Comparison of ENCODE assay signal across 10 cellular contexts in the genomic region with DNA sequence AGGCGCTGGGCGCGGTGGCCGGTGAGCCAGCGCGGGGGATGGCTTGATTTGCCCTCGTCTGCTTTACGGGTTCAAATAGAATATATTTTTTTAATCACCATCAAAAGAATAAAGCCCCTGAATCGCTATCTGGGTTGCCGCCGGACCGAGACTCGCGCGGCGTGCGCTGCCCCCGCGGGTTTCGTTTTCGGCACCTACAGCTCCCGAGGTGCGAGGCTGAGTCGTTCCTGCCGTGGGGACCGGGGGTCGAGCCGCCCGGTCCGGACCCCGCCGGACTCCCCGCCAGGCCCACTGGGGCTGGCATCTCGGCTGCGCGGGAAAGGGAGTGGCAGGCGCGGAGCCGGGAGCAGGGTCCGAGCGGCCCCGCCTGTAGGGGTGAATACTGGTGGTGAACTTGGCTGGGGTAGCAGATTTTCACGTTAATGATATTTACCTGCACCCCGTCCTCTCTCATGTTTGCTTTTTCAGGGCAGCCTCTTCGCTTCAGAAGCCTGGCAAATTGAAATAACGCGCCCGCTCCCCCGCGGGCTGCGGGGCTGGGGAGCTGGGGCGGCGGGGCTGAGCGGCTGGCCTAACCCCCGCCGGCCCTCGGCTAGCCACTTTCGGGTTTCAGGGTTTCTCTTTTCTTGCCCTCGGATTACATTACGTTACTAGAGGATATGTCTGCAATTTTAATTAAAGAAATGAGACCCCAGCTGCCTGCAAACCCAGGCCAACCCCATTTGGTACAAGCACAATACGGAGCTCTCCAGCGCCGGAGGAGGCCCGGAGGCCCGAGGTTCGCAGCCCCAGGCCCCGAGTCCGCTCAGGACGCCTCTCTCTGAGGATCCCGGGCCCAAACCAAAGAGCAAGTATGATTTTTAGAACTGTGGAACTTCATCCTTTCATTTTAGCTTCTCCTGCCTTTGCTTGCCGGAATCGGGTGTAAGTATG. TPM values are rescaled to one million over a fixed set of nuclear protein-coding genes. Genes with fewer than 3 reads are reported as not detected.
DNase-seq lines count a peak whose midpoint lies in the region; ATAC-seq and TF ChIP-seq lines count a peak whose summit lies in the region.
"Had no signal": no experiment of that assay in that cellular context is flagged by ENCODE, and none has a peak within 500 bp of the region (broad histone marks: within the 10 kb centered on the region; RNA-seq: fewer than 3 reads in every experiment).

No MANE protein-coding gene starts in this region.

- DNase-seq in cardiac muscle cell (ENCODE audit: low read depth in 1 of 2, low spot score in 1 of 2) (peak in 1 of 2 donors; percentile 10), left cardiac atrium (no peak), mammary epithelial cell (no peak), mesenchymal stem cell (no peak), upper lobe of left lung (peak in 1 of 2 donors; percentile 79), NCI-H774 (lab: John Stamatoyannopoulos, UW) (no peak), mucosa of descending colon (no peak), glomerular visceral epithelial cell (ENCODE audit: extremely low spot score) (no peak)
- DNase-seq: DND-41 had no signal

- H3K79me1 ChIP-seq in mesenchymal stem cell (replicated peaks; ENCODE audit: low read length, poor library complexity, severe bottlenecking) = no peaks in the 10 kb centered on the region

- peak overlapping the region; percentile 20 for H2AFZ ChIP-seq in mammary epithelial cell (ENCODE audit: low read depth, low read length)
- H2AFZ ChIP-seq in mesenchymal stem cell (ENCODE audit: low read depth, low read length) = no peak overlapping the region

- in situ Hi-C loops in mammary epithelial cell (cut with MboI; ENCODE audit: low sequenced_read_pairs in 2 of 2) = no loop called here

- peak overlapping the region; percentile 48 for H3K4me3 ChIP-seq in cardiac muscle cell
- H3K4me3 ChIP-seq in mammary epithelial cell (replicated peaks in 1 of 3; ENCODE audit: insufficient read depth in 1 of 3, low read depth in 2 of 3, low read length in 3 of 3) = peak overlapping the region; percentile 31 to 43 (median 39)
- H3K4me3 ChIP-seq in mesenchymal stem cell (ENCODE audit: insufficient read depth in 1 of 2, low read depth in 1 of 2, low read length in 2 of 2) = peak overlapping the region; percentile 30 to 76
- peak overlapping the region; percentile 20 to 61 (median 54) for H3K4me3 ChIP-seq in upper lobe of left lung
- no peak overlapping the region for H3K4me3 ChIP-seq in mucosa of descending colon

- no peak overlapping the region for H2BK120ac ChIP-seq in mesenchymal stem cell (ENCODE audit: low read depth, low read length)

- H4K91ac ChIP-seq in mesenchymal stem cell (ENCODE audit: low read length) = no peak overlapping the region

- H3K4ac ChIP-seq in mesenchymal stem cell (ENCODE audit: low read depth in 1 of 2, low read length in 2 of 2) = no peak overlapping the region

- no peak for TF ChIP-seq POLR2A in upper lobe of left lung (IDR thresholded peaks at IDR 0.05)

- 14% methylated on average over 29 of the region's 72 CpGs for WGBS in mammary epithelial cell (ENCODE audit: low coverage, missing lambda C conversion rate)
- WGBS in mesenchymal stem cell = 4% methylated on average over 38 of the region's 72 CpGs
- WGBS in upper lobe of left lung, 2 donors = 7 to 15% methylated on average over 37 to 65 of the region's 72 CpGs

- H3K18ac ChIP-seq in mesenchymal stem cell (ENCODE audit: low read depth in 1 of 2, low read length in 2 of 2) = no peak overlapping the region

- no peaks in the 10 kb centered on the region for H3K9me3 ChIP-seq in cardiac muscle cell (ENCODE audit: low read depth)
- H3K9me3 ChIP-seq in mammary epithelial cell (replicated peaks; ENCODE audit: insufficient read depth, low read length) = no peaks in the 10 kb centered on the region
- no peaks in the 10 kb centered on the region for H3K9me3 ChIP-seq in mesenchymal stem cell (ENCODE audit: control insufficient read depth, low read length)
- no peaks in the 10 kb centered on the region for H3K9me3 ChIP-seq in upper lobe of left lung
- no peaks in the 10 kb centered on the region for H3K9me3 ChIP-seq in mucosa of descending colon
- H3K9me3 ChIP-seq: adrenal gland had no signal

- H3K36me3 ChIP-seq in cardiac muscle cell = no peaks in the 10 kb centered on the region
- no peaks in the 10 kb centered on the region for H3K36me3 ChIP-seq in mammary epithelial cell (ENCODE audit: insufficient read depth, low read length)
- no peaks in the 10 kb centered on the region for H3K36me3 ChIP-seq in mesenchymal stem cell (ENCODE audit: control insufficient read depth in 1 of 2, insufficient read depth in 2 of 2, low read depth in 1 of 2, low read length in 2 of 2)
- H3K36me3 ChIP-seq in upper lobe of left lung = no peaks in the 10 kb centered on the region
- H3K36me3 ChIP-seq in mucosa of descending colon (ENCODE audit: low read depth) = no peaks in the 10 kb centered on the region
- H3K36me3 ChIP-seq: adrenal gland had no signal

- H3K4me2 ChIP-seq in mammary epithelial cell (ENCODE audit: insufficient read depth, low read depth, low read length) (peak overlapping the region; percentile 89), mesenchymal stem cell (ENCODE audit: low read length, poor library complexity, severe bottlenecking) (peak overlapping the region; percentile 71)

- no peak overlapping the region for H4K8ac ChIP-seq in mesenchymal stem cell (ENCODE audit: low read length)

- dilution Hi-C loops in mammary epithelial cell (cut with HindIII; ENCODE audit: low sequenced_read_pairs) = no loop called here

- BruUV-seq in mammary epithelial cell (replicated peaks; lab: Mats Ljungman, UMichigan) = no TSS peak

- H2BK12ac ChIP-seq in mesenchymal stem cell (ENCODE audit: low read length in 2 of 2) = no peak overlapping the region

- no peak overlapping the region for H2AK5ac ChIP-seq in mesenchymal stem cell (ENCODE audit: low read length, severe bottlenecking)

- H3K79me2 ChIP-seq in mammary epithelial cell (ENCODE audit: insufficient read depth, low read length) = no peaks in the 10 kb centered on the region

- ATAC-seq in left cardiac atrium (no peak), upper lobe of left lung (ENCODE audit: low FRiP score in 2 of 2) (no peak), mucosa of descending colon (no peak)

- CTCF ChIA-PET in mammary epithelial cell (lab: Charles Lee; ENCODE audit: low non-redundant PET) = no interaction called here

- H3K23ac ChIP-seq in mesenchymal stem cell (ENCODE audit: low read length in 2 of 2) = no peak overlapping the region

- no peak overlapping the region for H2BK5ac ChIP-seq in mesenchymal stem cell (ENCODE audit: low read depth, low read length, poor library complexity, severe bottlenecking)

- intact Hi-C loops in left cardiac atrium (cut with DNase I) = no loop called here
- intact Hi-C loops in mammary epithelial cell (cut with micrococcal nuclease) = no loop called here
- intact Hi-C loops in mucosa of descending colon (cut with DNase I, micrococcal nuclease) = no loop called here

- H3K4me1 ChIP-seq in cardiac muscle cell (ENCODE audit: low read depth) (no peaks in the 10 kb centered on the region), mammary epithelial cell (ENCODE audit: insufficient read depth, low read length) (peaks cover 17% of the 10 kb centered on the region), mesenchymal stem cell (ENCODE audit: control insufficient read depth, insufficient read depth, low read depth, low read length) (peaks cover 21% of the 10 kb centered on the region), upper lobe of left lung (peaks cover 21 to 30% (median 26%) of the 10 kb centered on the region in 4 donors), mucosa of descending colon (ENCODE audit: low read depth) (peaks cover 14% of the 10 kb centered on the region)

- no peak for TF ChIP-seq EP300 in upper lobe of left lung (IDR thresholded peaks at IDR 0.05)

- H2BK15ac ChIP-seq in mesenchymal stem cell (ENCODE audit: low read depth, poor library complexity, severe bottlenecking) = no peak overlapping the region

- peaks cover 83% of the 10 kb centered on the region for H3K27me3 ChIP-seq in cardiac muscle cell
- H3K27me3 ChIP-seq in mammary epithelial cell (ENCODE audit: insufficient read depth, low read length) = peaks cover 42% of the 10 kb centered on the region
- H3K27me3 ChIP-seq in mesenchymal stem cell (ENCODE audit: control insufficient read depth in 1 of 2, insufficient read depth in 1 of 2, low read length in 2 of 2) = peaks cover 70 to 71% of the 10 kb centered on the region in 2 experiments
- peaks cover 0 to 32% (median 18%) of the 10 kb centered on the region in 4 donors for H3K27me3 ChIP-seq in upper lobe of left lung

- TF ChIP-seq CTCF in cardiac muscle cell (IDR thresholded peaks at IDR 0.05; ENCODE audit: low read depth, low read length) (no peak), mammary epithelial cell (conservative IDR thresholded peaks at IDR 0.05 in 1 of 2, IDR thresholded peaks at IDR 0.05 in 1 of 2; ENCODE audit: extremely low read depth in 1 of 2, insufficient read depth in 1 of 2, low read depth in 1 of 2, low read length in 2 of 2) (no peak), upper lobe of left lung (IDR thresholded peaks at IDR 0.05) (no peak), mucosa of descending colon (IDR thresholded peaks at IDR 0.05) (no peak)

- no peak overlapping the region for H3K9ac ChIP-seq in mammary epithelial cell (ENCODE audit: insufficient read depth, low read length)
- H3K9ac ChIP-seq in mesenchymal stem cell (ENCODE audit: low read length) = peak overlapping the region; percentile 49

- H3K14ac ChIP-seq in mesenchymal stem cell (ENCODE audit: low read length in 2 of 2) = no peak overlapping the region

- H3K27ac ChIP-seq in cardiac muscle cell = no peak overlapping the region
- H3K27ac ChIP-seq in mammary epithelial cell (ENCODE audit: insufficient read depth, low read depth, low read length) = no peak overlapping the region
- no peak overlapping the region for H3K27ac ChIP-seq in mesenchymal stem cell (ENCODE audit: low read length, poor library complexity, severe bottlenecking)
- peak overlapping the region in 1 of 4 donors; percentile 21 for H3K27ac ChIP-seq in upper lobe of left lung

- no peaks in the 10 kb centered on the region for H4K20me1 ChIP-seq in mammary epithelial cell (ENCODE audit: insufficient read depth, low read length)

RNA-seq across cellular contexts. Expression of a gene that starts 1.7 kb away (rescaled TPM):
- total RNA-seq in cardiac muscle cell (0.35 and 1.6 TPM in 2 replicates), left cardiac atrium (under 1 TPM; 0.32 to 0.79 TPM), mammary epithelial cell (under 1 TPM in 1 of 2 donors, not detected in 1; 0.67 TPM), upper lobe of left lung (1 to 10 TPM in 2 of 6 donors, under 1 TPM in 3, not detected in 1; 0.15 to 1.4 (median 0.81) TPM), mucosa of descending colon (1 to 10 TPM in 1 of 3 donors, under 1 TPM in 2; 0.32 to 4.4 (median 0.72) TPM)
- polyA plus RNA-seq in cardiac muscle cell (2.1 and 4.3 TPM in 2 replicates), mammary epithelial cell (not detected)
- not detected for polyA minus RNA-seq in mammary epithelial cell
- polyA plus RNA-seq in mesenchymal stem cell (2013, experiment 1 of 2) = not detected
- not detected for polyA plus RNA-seq in mesenchymal stem cell (2013, experiment 2 of 2)
